Comparison of ENCODE assay signal across 8 cellular contexts in the genomic region with DNA sequence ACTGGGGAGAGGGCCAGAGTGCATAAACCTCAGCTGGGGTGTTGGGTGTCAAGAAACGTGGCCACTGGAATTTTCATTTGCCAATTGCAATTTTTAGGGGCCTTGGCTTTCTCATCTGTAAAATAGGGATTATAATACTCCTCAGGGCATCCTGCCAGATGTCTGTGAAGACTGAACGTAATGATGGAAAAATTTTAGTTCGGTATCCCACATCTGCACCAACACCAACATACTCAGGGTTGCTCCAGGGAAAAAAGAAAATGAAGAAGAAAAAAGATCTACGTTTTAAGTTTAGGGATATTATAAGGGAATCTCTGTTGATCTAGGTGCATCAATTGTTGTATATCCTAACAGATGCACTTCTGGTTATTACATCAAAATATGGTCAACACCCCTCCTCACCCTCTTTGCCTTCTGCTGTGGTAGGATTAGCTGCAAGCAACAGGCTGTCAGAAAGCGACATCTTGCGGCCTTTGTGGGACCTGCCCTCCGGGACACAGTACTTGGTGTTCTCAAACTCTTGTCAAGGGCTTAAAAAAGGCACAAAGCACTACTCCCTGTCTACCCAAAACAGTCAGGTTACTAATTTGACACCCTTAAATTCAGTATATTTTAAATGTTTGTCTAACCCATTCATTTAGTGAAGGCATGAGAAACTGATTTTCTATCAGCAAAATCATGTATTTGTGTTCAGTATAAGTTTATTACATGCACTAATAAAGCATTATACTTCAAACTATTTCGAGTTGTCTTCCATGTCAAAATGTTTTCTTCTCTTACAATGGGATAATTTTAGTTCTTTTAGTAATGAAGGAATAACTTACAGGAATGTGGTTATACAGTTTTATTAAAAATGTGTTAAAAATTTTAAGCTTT. TPM values are rescaled to one million over a fixed set of nuclear protein-coding genes. Genes with fewer than 3 reads are reported as not detected.
A peak's percentile ranks its signal among the peaks of the same experiment; 100 is the strongest.
DNase-seq lines count a peak whose midpoint lies in the region; ATAC-seq and TF ChIP-seq lines count a peak whose summit lies in the region.

No MANE protein-coding gene starts in this region.

- no peaks in the 10 kb centered on the region for H3K4me1 Mint-ChIP-seq in glutamatergic neuron (ENCODE audit: low read depth, unreplicated experiment)

- peak; percentile 53 for DNase-seq in DMS114 treated with DMSO at 0.1 percent for 48 hours (lab: John Stamatoyannopoulos, UW; ENCODE audit: unreplicated experiment)
- DNase-seq in H4 (ENCODE audit: low spot score): peak; percentile 74
- DNase-seq in MV-4-11 (lab: John Stamatoyannopoulos, UW): peak; percentile 78
- DNase-seq in SK-N-SH: peak; percentile 79
- DNase-seq in activated naive CD4-positive, alpha-beta T cell treated with Interleukin-2 at 50 U/mL for 16 hours: peak; percentile 85
- DNase-seq in glutamatergic neuron: peak; percentile 81
- peak; percentile 81 for DNase-seq in pons (ENCODE audit: low spot score)
- peak in 1 of 2 donors; percentile 85 for DNase-seq in upper lobe of left lung

- peaks cover 8% of the 10 kb centered on the region for H3K27me3 Mint-ChIP-seq in glutamatergic neuron (ENCODE audit: unreplicated experiment)

- no peaks in the 10 kb centered on the region for H3K79me2 ChIP-seq in SK-N-SH (ENCODE audit: insufficient read depth)

- H3K36me3 ChIP-seq in SK-N-SH (replicated peaks in 1 of 2; ENCODE audit: control insufficient read depth in 1 of 2, insufficient read depth in 2 of 2, low read length in 1 of 2) (no peaks in the 10 kb centered on the region), upper lobe of left lung (no peaks in the 10 kb centered on the region)

- no peaks in the 10 kb centered on the region for H3K9me3 ChIP-seq in SK-N-SH
- no peaks in the 10 kb centered on the region for H3K9me3 ChIP-seq in upper lobe of left lung

- H4K20me1 ChIP-seq in SK-N-SH (ENCODE audit: insufficient read depth): no peaks in the 10 kb centered on the region

- POLR2A ChIA-PET in SK-N-SH (lab: Yijun Ruan, JAX): no interaction called here

- H3K9me3 Mint-ChIP-seq in glutamatergic neuron (ENCODE audit: unreplicated experiment): no peaks in the 10 kb centered on the region

- H3K9me2 ChIP-seq in SK-N-SH: no peaks in the 10 kb centered on the region

- WGBS in SK-N-SH (ENCODE audit: low lambda C conversion rate): 32% methylated on average over 8 of the region's 8 CpGs
- 33% methylated on average over 8 of the region's 8 CpGs for WGBS in upper lobe of left lung, 2 donors

- TF ChIP-seq EP300 in SK-N-SH (IDR thresholded peaks at IDR 0.05; ENCODE audit: borderline replicate concordance in 1 of 2, low read depth in 1 of 2, low read length in 1 of 2): no peak
- TF ChIP-seq EP300 in upper lobe of left lung (IDR thresholded peaks at IDR 0.05): no peak

- no peak overlapping the region for H3K4me2 ChIP-seq in SK-N-SH

- peak overlapping the region in 1 of 2 experiments; percentile 20; a peak in 1 of 4 replicates for H3K4me3 ChIP-seq in SK-N-SH (ENCODE audit: low read depth in 2 of 2, low read length in 1 of 2)
- no peak overlapping the region for H3K4me3 ChIP-seq in upper lobe of left lung

- TF ChIP-seq CTCF in SK-N-SH (IDR thresholded peaks at IDR 0.05) (peak; percentile 98), glutamatergic neuron (IDR thresholded peaks at IDR 0.05; ENCODE audit: partially characterized antibody, unreplicated experiment) (peak; percentile 69), upper lobe of left lung (IDR thresholded peaks at IDR 0.05) (peak; percentile 74 to 87 (median 84))

- no peak overlapping the region for H3K27ac Mint-ChIP-seq in glutamatergic neuron (ENCODE audit: unreplicated experiment)

- H3F3A ChIP-seq in SK-N-SH (replicated peaks; ENCODE audit: insufficient read depth): no peaks in the 10 kb centered on the region

- H3K27ac ChIP-seq in SK-N-SH (ENCODE audit: low read depth in 2 of 2, low read length in 1 of 2) (no peak overlapping the region), upper lobe of left lung (no peak overlapping the region)

- TF ChIP-seq POLR2A in upper lobe of left lung (IDR thresholded peaks at IDR 0.05): no peak

- CTCF ChIA-PET in SK-N-SH (lab: Yijun Ruan, JAX): interaction anchor here (0.6 to 3.8 kb wide), 51 partner anchors 8 to 794 kb away, joined by 3 to 49 read pairs (median 4); partner anchors contain the start of genes ANP32B, CORO2A, NANS and TBC1D2

- ATAC-seq in upper lobe of left lung (ENCODE audit: low FRiP score in 2 of 2): peak; percentile 89 to 96

- no peak overlapping the region for H3K9ac ChIP-seq in SK-N-SH

- peak; percentile 99 for TF ChIP-seq RAD21 in SK-N-SH (IDR thresholded peaks at IDR 0.05; ENCODE audit: low read length)

- no peaks in the 10 kb centered on the region for H3K4me1 ChIP-seq in SK-N-SH (ENCODE audit: control insufficient read depth in 1 of 2, insufficient read depth in 2 of 2, low read depth in 1 of 2, low read length in 1 of 2)
- H3K4me1 ChIP-seq in upper lobe of left lung: no peaks in the 10 kb centered on the region

- no peak overlapping the region for H2AFZ ChIP-seq in SK-N-SH (ENCODE audit: low read depth)

- H3K36me3 Mint-ChIP-seq in glutamatergic neuron (ENCODE audit: unreplicated experiment): no peaks in the 10 kb centered on the region

- no peak overlapping the region for H3K4me3 Mint-ChIP-seq in glutamatergic neuron (ENCODE audit: unreplicated experiment)

- H3K27me3 ChIP-seq in SK-N-SH (ENCODE audit: insufficient read depth): no peaks in the 10 kb centered on the region
- no peaks in the 10 kb centered on the region for H3K27me3 ChIP-seq in upper lobe of left lung

TF ChIP-seq in SK-N-SH, 30 proteins besides CTCF, POLR2A, EP300 and RAD21:
- TF ChIP-seq RXRA (IDR thresholded peaks at IDR 0.05; ENCODE audit: borderline replicate concordance, low read depth) (no peak), YY1 (IDR thresholded peaks at IDR 0.05; ENCODE audit: low read depth) (no peak), RCOR1 (IDR thresholded peaks at IDR 0.05; ENCODE audit: low read length) (no peak), SMC3 (IDR thresholded peaks at IDR 0.05; ENCODE audit: low read depth, low read length) (peak; percentile 94)

RNA-seq across cellular contexts. Expression of gene TBC1D2, which starts 8.3 kb away (rescaled TPM):
- 6.0 and 9.0 TPM in 2 replicates for total RNA-seq in H4 (2014; rRNA removed; shearing (Covaris generic))
- polyA plus RNA-seq in SK-N-SH (2012; rRNA removed): 5.1 and 5.6 TPM in 2 replicates
- 2.1 and 3.2 TPM in 2 replicates for polyA plus RNA-seq in SK-N-SH (2012; cell fraction: cytosol; rRNA removed)
- 9.4 and 10.6 TPM in 2 replicates for polyA plus RNA-seq in SK-N-SH (2012; cell fraction: nucleus; rRNA removed)
- total RNA-seq in glutamatergic neuron (ENCODE audit: unreplicated experiment): 7.6 TPM
- 100 to 1,000 TPM in 4 of 6 donors, 10 to 100 TPM in 2; 62.4 to 217 (median 119) TPM for total RNA-seq in upper lobe of left lung
